Comparison of ENCODE assay signal across 30 cellular contexts in the genomic region with DNA sequence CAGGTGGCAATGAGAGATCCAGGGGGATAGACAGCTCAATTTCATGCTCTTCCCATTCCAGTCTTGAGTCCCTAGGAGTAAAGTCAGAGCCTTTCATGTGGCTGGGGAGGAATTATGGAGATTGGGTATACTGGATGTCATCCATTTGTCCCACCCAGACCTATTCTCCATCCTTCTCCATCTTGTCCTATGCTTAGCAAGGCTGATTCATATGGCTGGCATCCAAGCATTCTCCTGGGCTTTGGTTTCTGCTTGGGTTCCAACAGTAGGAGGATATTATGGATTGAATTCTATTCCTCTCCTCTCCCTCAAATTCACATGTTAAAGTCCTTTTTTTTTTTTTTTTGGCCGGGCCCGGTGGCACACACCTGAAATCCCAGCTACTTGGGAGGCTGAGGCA. TPM values are rescaled to one million over a fixed set of nuclear protein-coding genes. Genes with fewer than 3 reads are reported as not detected.
"Had no signal": no experiment of that assay in that cellular context is flagged by ENCODE, and none has a peak within 500 bp of the region (broad histone marks: within the 10 kb centered on the region; RNA-seq: fewer than 3 reads in every experiment).

No MANE protein-coding gene starts in this region.

- FAIRE-seq: RCC 7860 had no signal

- DNase-seq: activated CD4-positive, alpha-beta T cell treated with anti-CD3 and anti-CD28 coated beads, Interleukin-2, amount 10 ng/mL, durations not matched to agents 24 days and 14 days; activated CD4-positive, alpha-beta T cell treated with anti-CD3 and anti-CD28 coated beads, Interleukin-2, amount 50 U/mL, for 48 hours; activated CD4-positive, CD25-positive, alpha-beta regulatory T cell treated with anti-CD3 and anti-CD28 coated beads, Interleukin-2, amount 50 U/mL, for 72 hours; activated CD8-positive, alpha-beta memory T cell treated with anti-CD3 and anti-CD28 coated beads, Interleukin-2, amount 10 ng/mL, durations not matched to agents 7 days and 5 days; activated effector memory CD4-positive, alpha-beta T cell treated with anti-CD3 and anti-CD28 coated beads, Interleukin-2, amount 50 U/mL, for 16 hours; activated naive CD4-positive, alpha-beta T cell treated with Interleukin-2 at 50 U/mL for 16 hours; activated naive CD8-positive, alpha-beta T cell treated with anti-CD3 and anti-CD28 coated beads, Interleukin-2, amount 50 U/mL, for 24 hours; activated T-cell treated with anti-CD3 and anti-CD28 coated beads, Interleukin-2, amount 50 U/mL, for 24 hours; amniotic stem cell; cerebellar nuclear complex; Kasumi-1; KBM-7; MV-4-11; NCI-H1092 treated with DMSO at 0.1 percent for 48 hours; NCI-H1436; NCI-H187; NCI-H2081; NCI-H510A treated with DMSO at 0.1 percent for 48 hours; NCI-H69; SHP77; SW 1271 had no signal

- H3K27ac Mint-ChIP-seq: activated CD4-positive, alpha-beta T cell treated with anti-CD3 and anti-CD28 coated beads, Interleukin-2, amount 10 ng/mL, durations not matched to agents 24 days and 14 days; activated CD8-positive, alpha-beta memory T cell treated with anti-CD3 and anti-CD28 coated beads, Interleukin-2, amount 10 ng/mL, durations not matched to agents 7 days and 5 days; activated naive CD4-positive, alpha-beta T cell treated with anti-CD3 and anti-CD28 coated beads, Interleukin-2, amount 50 U/mL, for 72 hours; activated naive CD8-positive, alpha-beta T cell treated with anti-CD3 and anti-CD28 coated beads, Interleukin-2, amount 50 U/mL, for 24 hours; activated T-cell treated with anti-CD3 and anti-CD28 coated beads, Interleukin-2, amount 50 U/mL, for 24 hours; brain had no signal

- H3K4me3 ChIP-seq: ascending aorta, cardiac muscle cell, SJSA1 had no signal

- H3K4me3 Mint-ChIP-seq: activated CD4-positive, alpha-beta T cell treated with anti-CD3 and anti-CD28 coated beads, Interleukin-2, amount 10 ng/mL, durations not matched to agents 24 days and 14 days; activated CD8-positive, alpha-beta memory T cell treated with anti-CD3 and anti-CD28 coated beads, Interleukin-2, amount 10 ng/mL, durations not matched to agents 7 days and 5 days; activated naive CD8-positive, alpha-beta T cell treated with anti-CD3 and anti-CD28 coated beads, Interleukin-2, amount 50 U/mL, for 24 hours; activated T-cell treated with anti-CD3 and anti-CD28 coated beads, Interleukin-2, amount 50 U/mL, for 24 hours had no signal

- ATAC-seq: activated CD8-positive, alpha-beta memory T cell treated with anti-CD3 and anti-CD28 coated beads, Interleukin-2, amount 10 ng/mL, durations not matched to agents 7 days and 5 days; activated naive CD4-positive, alpha-beta T cell treated with anti-CD3 and anti-CD28 coated beads, Interleukin-2, amount 50 U/mL, for 72 hours; activated naive CD8-positive, alpha-beta T cell treated with anti-CD3 and anti-CD28 coated beads, Interleukin-2, amount 50 U/mL, for 24 hours; SK-N-SH treated with all-trans-retinoic acid at 6 μM for 48 hours had no signal

- H3K27me3 Mint-ChIP-seq: activated CD4-positive, alpha-beta T cell treated with anti-CD3 and anti-CD28 coated beads, Interleukin-2, amount 10 ng/mL, durations not matched to agents 24 days and 14 days; activated CD8-positive, alpha-beta memory T cell treated with anti-CD3 and anti-CD28 coated beads, Interleukin-2, amount 10 ng/mL, durations not matched to agents 7 days and 5 days; activated naive CD8-positive, alpha-beta T cell treated with anti-CD3 and anti-CD28 coated beads, Interleukin-2, amount 50 U/mL, for 24 hours; activated T-cell treated with anti-CD3 and anti-CD28 coated beads, Interleukin-2, amount 50 U/mL, for 24 hours had no signal

- H3K27ac ChIP-seq: ascending aorta, cardiac muscle cell, SJSA1 had no signal

- H3K9me3 Mint-ChIP-seq: activated CD4-positive, alpha-beta T cell treated with anti-CD3 and anti-CD28 coated beads, Interleukin-2, amount 10 ng/mL, durations not matched to agents 24 days and 14 days; activated naive CD4-positive, alpha-beta T cell treated with anti-CD3 and anti-CD28 coated beads, Interleukin-2, amount 50 U/mL, for 72 hours; activated naive CD8-positive, alpha-beta T cell treated with anti-CD3 and anti-CD28 coated beads, Interleukin-2, amount 50 U/mL, for 24 hours; activated T-cell treated with anti-CD3 and anti-CD28 coated beads, Interleukin-2, amount 50 U/mL, for 24 hours; brain had no signal

- H3K36me3 ChIP-seq: ascending aorta had no signal

- H3K9me3 ChIP-seq: ascending aorta, SJSA1 had no signal

- H3K27me3 ChIP-seq: ascending aorta, cardiac muscle cell, SJSA1 had no signal

RNA-seq across cellular contexts. Expression of a gene that starts 3.8 kb away (rescaled TPM):
- total RNA-seq: ascending aorta had no signal

RNA-seq across cellular contexts. Expression of a gene that starts 17.3 kb away (rescaled TPM):
- total RNA-seq: activated CD4-positive, alpha-beta T cell treated with anti-CD3 and anti-CD28 coated beads, Interleukin-2, amount 10 ng/mL, durations not matched to agents 24 days and 14 days; activated CD8-positive, alpha-beta memory T cell treated with anti-CD3 and anti-CD28 coated beads, Interleukin-2, amount 10 ng/mL, durations not matched to agents 7 days and 5 days; activated naive CD4-positive, alpha-beta T cell treated with anti-CD3 and anti-CD28 coated beads, Interleukin-2, amount 50 U/mL, for 72 hours; ascending aorta; cardiac muscle cell; MCF 10A; SJSA1; T-helper 1 cell treated with Interleukin-12 subunit alpha and Interleukin-12 subunit beta and Interleukin-4 antibody, amounts not matched to agents 30 ng/mL and 1 ng/mL, for 36 hours had no signal
- polyA plus RNA-seq: cardiac muscle cell had no signal
